8 cellular contexts compared by ENCODE assay signal in the genomic region with DNA sequence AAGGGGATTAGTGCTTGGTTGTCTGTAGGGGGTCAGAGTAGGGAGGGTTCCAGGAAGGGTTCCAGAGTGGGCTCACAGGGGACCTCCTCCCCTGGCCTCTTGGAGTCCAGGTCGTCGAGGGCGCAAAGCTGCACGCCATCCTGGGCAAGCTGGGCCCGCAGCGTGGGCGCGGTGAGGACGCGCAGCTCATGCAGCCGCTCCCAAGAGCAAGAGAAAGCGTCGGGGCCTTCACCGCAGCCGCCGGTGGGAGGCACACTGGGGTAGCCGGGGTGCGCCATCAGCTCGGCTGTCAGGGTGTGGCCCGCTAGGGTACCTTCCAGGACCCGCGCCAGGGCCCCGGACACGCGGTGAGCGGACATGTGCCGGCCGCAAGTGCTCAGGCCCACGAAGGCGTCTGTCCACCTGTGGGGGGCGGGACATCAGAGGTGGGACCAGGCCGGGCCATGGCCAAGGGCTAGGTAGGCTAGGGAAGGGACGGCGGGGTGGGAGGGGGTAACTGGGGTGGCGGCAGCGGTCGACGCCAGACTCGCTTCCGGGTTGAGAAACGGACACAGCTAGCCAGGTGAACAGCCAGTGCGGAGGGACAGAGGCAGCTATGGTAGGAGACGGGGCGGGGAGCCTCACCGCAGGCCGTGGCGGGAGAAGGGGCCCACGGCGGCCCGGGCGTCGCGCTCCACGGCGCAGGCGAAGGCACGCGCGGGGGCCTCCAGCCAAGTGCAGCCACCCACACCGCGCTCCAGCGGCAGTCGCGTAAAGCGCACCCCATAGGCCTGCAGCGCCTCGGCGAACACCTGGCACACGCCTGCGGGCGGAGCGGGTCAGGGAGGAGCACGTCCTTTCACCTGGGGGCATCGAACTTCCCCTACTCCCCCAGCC. TPM values are rescaled to one million over a fixed set of nuclear protein-coding genes. Genes with fewer than 3 reads are reported as not detected.
DNase-seq lines count a peak whose midpoint lies in the region; ATAC-seq, FAIRE-seq and TF ChIP-seq lines count a peak whose summit lies in the region.

No MANE protein-coding gene starts in this region.

- H3K4me1 ChIP-seq in GM12878 (ENCODE audit: control insufficient read depth, insufficient read depth, low read length) (peaks cover 10% of the 10 kb centered on the region; the same call in 1 of the 2 replicates), lung (ENCODE audit: control insufficient read depth in 2 of 2, insufficient read depth in 2 of 2, low read length in 2 of 2) (peaks cover 0 to 8% of the 10 kb centered on the region in 2 donors), uterus (peaks cover 0 to 10% of the 10 kb centered on the region in 2 donors)

- peaks cover 7% of the 10 kb centered on the region for H4K20me1 ChIP-seq in GM12878 (ENCODE audit: control insufficient read depth, insufficient read depth)

- intact Hi-C loops in GM12878 (cut with micrococcal nuclease; ENCODE audit: unreplicated experiment) = no loop called here
- intact Hi-C loops in uterus (cut with DNase I; ENCODE audit: low total_unique reads) = no loop called here

- TF ChIP-seq RAD21 in GM12878 (IDR thresholded peaks at IDR 0.05; ENCODE audit: insufficient read depth, low read depth, low read length) = no peak

- H3K36me3 ChIP-seq in GM12878 (ENCODE audit: control insufficient read depth in 2 of 2, insufficient read depth in 2 of 2, low read length in 1 of 2) = peaks cover 7 to 9% of the 10 kb centered on the region in 2 experiments; a peak in 3 of 4 replicates
- H3K36me3 ChIP-seq in lung (ENCODE audit: control insufficient read depth in 2 of 2, insufficient read depth in 2 of 2, low read length in 2 of 2) = peaks cover 0 to 9% of the 10 kb centered on the region in 2 donors
- H3K36me3 ChIP-seq in uterus = no peaks in the 10 kb centered on the region

- H3K4me3 ChIP-seq in AG10803 (ENCODE audit: low read length) (peak overlapping the region; percentile 85), GM12878 (peak overlapping the region; percentile 98), lung (peak overlapping the region; percentile 93), uterus (peak overlapping the region; percentile 55 to 90)

- peak overlapping the region; percentile 26; the same call in 1 of the 2 replicates for H2AFZ ChIP-seq in GM12878 (ENCODE audit: control insufficient read depth, low read depth, low read length)

- TF ChIP-seq CTCF in AG10803 (conservative IDR thresholded peaks at IDR 0.05; ENCODE audit: low read length) (no peak), GM12878 (IDR thresholded peaks at IDR 0.05 in 2 of 3, conservative IDR thresholded peaks at IDR 0.05 in 1 of 3; ENCODE audit: control insufficient read depth in 2 of 3, extremely low read depth in 1 of 3, insufficient read depth in 1 of 3, low read depth in 3 of 3, low read length in 3 of 3) (no peak), lung (IDR thresholded peaks at IDR 0.05; ENCODE audit: control extremely low read depth, extremely low read depth) (no peak), uterus (IDR thresholded peaks at IDR 0.05) (no peak)

- H3K27me3 ChIP-seq in GM12878 (replicated peaks in 1 of 2; ENCODE audit: control insufficient read depth in 2 of 2, insufficient read depth in 2 of 2, low read length in 1 of 2) (no peaks in the 10 kb centered on the region), lung (ENCODE audit: control insufficient read depth, insufficient read depth) (no peaks in the 10 kb centered on the region), uterus (no peaks in the 10 kb centered on the region)

- H3K9ac ChIP-seq in GM12878 (ENCODE audit: control insufficient read depth, insufficient read depth, low read length) = peak overlapping the region; percentile 93

- RAD21 ChIA-PET in GM12878 (lab: Charles Lee; ENCODE audit: unreplicated experiment) = interaction anchor here (0.7 to 3.8 kb wide), 9 partner anchors 11 to 324 kb away, joined by 3 to 50 read pairs (median 3); a partner anchor contains a TSS

- ATAC-seq in HG02973 (IDR thresholded peaks at IDR 0.05; ENCODE audit: unreplicated experiment) = peak; percentile 21
- peak; percentile 29 for ATAC-seq in GM12878
- ATAC-seq in lung (ENCODE audit: insufficient read depth, low FRiP score) = no peak
- ATAC-seq in GM18868 (IDR thresholded peaks at IDR 0.05; ENCODE audit: unreplicated experiment) = no peak

- CTCF ChIA-PET in GM12878 (lab: Yijun Ruan, JAX) = interaction anchor here (0.6 to 5.9 kb wide), 24 partner anchors 8 to 310 kb away, joined by 3 to 106 read pairs (median 5); a partner anchor contains a TSS

- SMC1A ChIA-PET in GM12878 (lab: Charles Lee; ENCODE audit: uncharacterized antibody, unreplicated experiment) = interaction anchor here (0.7 to 3.1 kb wide), 8 partner anchors 11 to 59 kb away, joined by 3 to 39 read pairs (median 8); a partner anchor contains a TSS

- peaks cover 27% of the 10 kb centered on the region for H3K79me2 ChIP-seq in GM12878 (ENCODE audit: control insufficient read depth, insufficient read depth, low read length)

- DNase-seq in AG10803 (ENCODE audit: low read depth) = no peak
- DNase-seq in GM12878 (ENCODE audit: low read depth, low spot score) = no peak
- DNase-seq in lung (ENCODE audit: low spot score) = no peak
- DNase-seq in uterus = no peak
- no peak for DNase-seq in NCI-H226
- no peak for DNase-seq in NOMO-1 (lab: John Stamatoyannopoulos, UW; ENCODE audit: unreplicated experiment in 2 of 2)

- H3K27ac ChIP-seq in GM12878 (ENCODE audit: control insufficient read depth, insufficient read depth) = peak overlapping the region; percentile 93
- peak overlapping the region in 1 of 2 donors; percentile 55 for H3K27ac ChIP-seq in lung (ENCODE audit: low read depth in 1 of 2, low read length in 1 of 2)
- H3K27ac ChIP-seq in uterus = peak overlapping the region; percentile 52 to 83

- 59% methylated on average over 66 of the region's 74 CpGs for WGBS in GM12878 (ENCODE audit: insufficient coverage, insufficient replicate concordance, low lambda C conversion rate, missing lambda C conversion rate)
- 71 to 73% methylated on average over 74 of the region's 74 CpGs for WGBS in lung, 2 donors

- TF ChIP-seq POLR2A in GM12878 (IDR thresholded peaks at IDR 0.05; ENCODE audit: low read depth, low read length) = no peak
- no peak for TF ChIP-seq POLR2A in uterus (IDR thresholded peaks at IDR 0.05)

- in situ Hi-C loops in GM12878 (cut with MboI) = no loop called here

- H3K9me3 ChIP-seq in GM12878 (replicated peaks; ENCODE audit: control insufficient read depth, insufficient read depth, low read length) (no peaks in the 10 kb centered on the region), lung (ENCODE audit: control insufficient read depth in 2 of 2, insufficient read depth in 1 of 2, low read length in 1 of 2) (no peaks in the 10 kb centered on the region), uterus (no peaks in the 10 kb centered on the region)

- H3K4me2 ChIP-seq in GM12878 (ENCODE audit: control insufficient read depth, insufficient read depth) = peak overlapping the region; percentile 87

- no peak for FAIRE-seq in GM12878 (lab: Jason Lieb, UNC)

- no TSS peak for BruUV-seq in GM12878 (replicated peaks; lab: Mats Ljungman, UMichigan)

- POLR2A ChIA-PET in GM12878 (lab: Charles Lee) = interaction anchor here (0.8 to 3.9 kb wide), 6 partner anchors 11 to 59 kb away, joined by 3 to 42 read pairs (median 4); a partner anchor contains a TSS

- no peak for TF ChIP-seq EP300 in GM12878 (IDR thresholded peaks at IDR 0.05; ENCODE audit: borderline replicate concordance in 1 of 2, control insufficient read depth in 1 of 2, low read depth in 2 of 2, low read length in 2 of 2)

RNA-seq across cellular contexts. Expression of a gene that starts 1.2 kb away (rescaled TPM):
- total RNA-seq in GM12878 (2013; cell fraction: nucleolus; rRNA removed) = 37.4 and 44.8 TPM in 2 replicates
- total RNA-seq in GM12878 (2014; rRNA removed) (64.1 and 75.4 TPM in 2 replicates), GM12878 (2014; rRNA removed; fragmentation: Illumina TruSeq; extraction: Trizol) (10.1 and 12.0 TPM in 2 replicates), GM12878 (2021) (55.7 and 58.4 TPM in 2 replicates), lung (10 to 100 TPM; 11.0 to 26.2 TPM), uterus (10 to 100 TPM; 10.9 to 42.5 (median 16.0) TPM)
- polyA plus RNA-seq in GM12878 (2011; ENCODE audit: low read depth) = 4.8 TPM
- polyA plus RNA-seq in GM12878 (2011; rRNA removed) (6.3 and 18.3 TPM in 2 replicates), GM12878 (2014; fragmentation: Illumina TruSeq; extraction: Trizol) (2.1 and 8.4 TPM in 2 replicates), GM12878 (2014; fragmentation: Nextera tagmentation; extraction: Ambion mirVana) (1 to 10 TPM in 1 of 2 experiments, under 1 TPM in 1; 1.00 to 4.4 TPM), GM12878 (2014; rRNA removed) (72.1 and 83.6 TPM in 2 replicates), GM12878 (2016; fragmentation: Nextera tagmentation; extraction: Ambion mirVana) (10 to 100 TPM; 68.5 to 77.6 TPM), lung (10 to 100 TPM; 36.5 to 41.1 TPM)
- 31.1 and 59.0 TPM in 2 replicates for polyA plus RNA-seq in GM12878 (2011; cell fraction: cytosol; rRNA removed)
- 60.2 and 70.8 TPM in 2 replicates for polyA plus RNA-seq in GM12878 (2011; cell fraction: nucleus; rRNA removed)
- 27.7 and 31.7 TPM in 2 replicates for polyA plus RNA-seq in GM12878 (2012)
- polyA minus RNA-seq in GM12878 (2011; rRNA and poly(A)+ RNA removed) = 5.0 and 15.1 TPM in 2 replicates
- 8.5 and 15.4 TPM in 2 replicates for polyA minus RNA-seq in GM12878 (2011; cell fraction: cytosol; rRNA and poly(A)+ RNA removed)
- polyA minus RNA-seq in GM12878 (2011; cell fraction: nucleus; rRNA and poly(A)+ RNA removed) = 22.6 and 40.6 TPM in 2 replicates

RNA-seq across cellular contexts. Expression of a gene that starts 3.9 kb away (rescaled TPM):
- total RNA-seq in GM12878 (2013; cell fraction: nucleolus; rRNA removed) = 0.32 and 0.69 TPM in 2 replicates
- total RNA-seq in GM12878 (2014; rRNA removed) (0.05 TPM in 1 of 2 replicates, not detected in the other), GM12878 (2014; rRNA removed; fragmentation: Illumina TruSeq; extraction: Trizol) (not detected in 2 replicates), GM12878 (2021) (0.18 and 0.29 TPM in 2 replicates), lung (under 1 TPM; 0.71 to 0.74 TPM), uterus (1 to 10 TPM in 2 of 4 donors, not detected in 2; 1.5 to 3.5 TPM)
- polyA plus RNA-seq in GM12878 (2011; ENCODE audit: low read depth) = not detected
- polyA plus RNA-seq in GM12878 (2011; rRNA removed) (0.04 TPM in 1 of 2 replicates, not detected in the other), GM12878 (2014; fragmentation: Illumina TruSeq; extraction: Trizol) (0.04 TPM in 1 of 2 replicates, not detected in the other), GM12878 (2014; fragmentation: Nextera tagmentation; extraction: Ambion mirVana) (not detected), GM12878 (2014; rRNA removed) (0.04 and 0.32 TPM in 2 replicates), GM12878 (2016; fragmentation: Nextera tagmentation; extraction: Ambion mirVana) (not detected), lung (under 1 TPM; 0.37 to 0.73 TPM)
- polyA plus RNA-seq in GM12878 (2011; cell fraction: cytosol; rRNA removed) = 0.09 and 0.13 TPM in 2 replicates
- 0.39 and 0.50 TPM in 2 replicates for polyA plus RNA-seq in GM12878 (2011; cell fraction: nucleus; rRNA removed)
- 0.06 TPM in 1 of 2 replicates, not detected in the other for polyA plus RNA-seq in GM12878 (2012)
- polyA minus RNA-seq in GM12878 (2011; rRNA and poly(A)+ RNA removed) = 0.10 TPM in 1 of 2 replicates, not detected in the other
- polyA minus RNA-seq in GM12878 (2011; cell fraction: cytosol; rRNA and poly(A)+ RNA removed) = not detected in 2 replicates
- 0.19 and 0.24 TPM in 2 replicates for polyA minus RNA-seq in GM12878 (2011; cell fraction: nucleus; rRNA and poly(A)+ RNA removed)

RNA-seq across cellular contexts. Expression of a gene that starts 13.5 kb away (rescaled TPM):
- 3.6 and 5.4 TPM in 2 replicates for total RNA-seq in GM12878 (2013; cell fraction: nucleolus; rRNA removed)
- total RNA-seq in GM12878 (2014; rRNA removed) (70.2 and 109 TPM in 2 replicates), GM12878 (2014; rRNA removed; fragmentation: Illumina TruSeq; extraction: Trizol) (12.9 and 17.1 TPM in 2 replicates), GM12878 (2021) (81.4 and 90.1 TPM in 2 replicates), lung (100 to 1,000 TPM in 1 of 2 donors, 1 to 10 TPM in 1; 7.3 to 116 TPM), uterus (10 to 100 TPM in 2 of 4 donors, 1 to 10 TPM in 2; 1.8 to 22.4 (median 11.3) TPM)
- 15.5 TPM for polyA plus RNA-seq in GM12878 (2011; ENCODE audit: low read depth)
- polyA plus RNA-seq in GM12878 (2011; rRNA removed) (8.8 and 20.8 TPM in 2 replicates), GM12878 (2014; fragmentation: Illumina TruSeq; extraction: Trizol) (0.33 and 3.9 TPM in 2 replicates), GM12878 (2014; fragmentation: Nextera tagmentation; extraction: Ambion mirVana) (10 to 100 TPM in 1 of 2 experiments, 1 to 10 TPM in 1; 3.0 to 17.8 TPM), GM12878 (2014; rRNA removed) (97.9 and 134 TPM in 2 replicates), GM12878 (2016; fragmentation: Nextera tagmentation; extraction: Ambion mirVana) (100 to 1,000 TPM; 191 to 214 TPM), lung (100 to 1,000 TPM in 1 of 2 donors, 10 to 100 TPM in 1; 40.0 to 200 TPM)
- polyA plus RNA-seq in GM12878 (2011; cell fraction: cytosol; rRNA removed) = 29.8 and 63.0 TPM in 2 replicates
- polyA plus RNA-seq in GM12878 (2011; cell fraction: nucleus; rRNA removed) = 16.4 and 22.6 TPM in 2 replicates
- polyA plus RNA-seq in GM12878 (2012) = 49.9 and 87.0 TPM in 2 replicates
- polyA minus RNA-seq in GM12878 (2011; rRNA and poly(A)+ RNA removed) = 14.3 and 25.4 TPM in 2 replicates
- polyA minus RNA-seq in GM12878 (2011; cell fraction: cytosol; rRNA and poly(A)+ RNA removed) = 12.2 and 12.8 TPM in 2 replicates
- polyA minus RNA-seq in GM12878 (2011; cell fraction: nucleus; rRNA and poly(A)+ RNA removed) = 4.4 and 8.3 TPM in 2 replicates

RNA-seq across cellular contexts. Expression of a gene that starts 37.2 kb away (rescaled TPM):
- 209 and 222 TPM in 2 replicates for total RNA-seq in GM12878 (2013; cell fraction: nucleolus; rRNA removed)
- total RNA-seq in GM12878 (2014; rRNA removed) = 27.5 and 32.3 TPM in 2 replicates
- 27.1 and 29.0 TPM in 2 replicates for total RNA-seq in GM12878 (2014; rRNA removed; fragmentation: Illumina TruSeq; extraction: Trizol)
- total RNA-seq in GM12878 (2021) = 45.1 and 47.3 TPM in 2 replicates
- 15.9 TPM for polyA plus RNA-seq in GM12878 (2011; ENCODE audit: low read depth)
- 32.4 and 57.0 TPM in 2 replicates for polyA plus RNA-seq in GM12878 (2011; rRNA removed)
- polyA plus RNA-seq in GM12878 (2011; cell fraction: cytosol; rRNA removed) = 52.5 and 59.8 TPM in 2 replicates
- polyA plus RNA-seq in GM12878 (2011; cell fraction: nucleus; rRNA removed) = 243 and 264 TPM in 2 replicates
- polyA plus RNA-seq in GM12878 (2012) = 30.2 and 32.0 TPM in 2 replicates
- polyA plus RNA-seq in GM12878 (2014; fragmentation: Illumina TruSeq; extraction: Trizol) = 32.9 and 40.6 TPM in 2 replicates
- 1 to 10 TPM; 3.5 to 5.7 TPM for polyA plus RNA-seq in GM12878 (2014; fragmentation: Nextera tagmentation; extraction: Ambion mirVana)
- 56.8 and 63.5 TPM in 2 replicates for polyA plus RNA-seq in GM12878 (2014; rRNA removed)
- 10 to 100 TPM; 39.4 to 46.7 TPM for polyA plus RNA-seq in GM12878 (2016; fragmentation: Nextera tagmentation; extraction: Ambion mirVana)
- polyA minus RNA-seq in GM12878 (2011; rRNA and poly(A)+ RNA removed) = 58.5 and 59.1 TPM in 2 replicates
- polyA minus RNA-seq in GM12878 (2011; cell fraction: cytosol; rRNA and poly(A)+ RNA removed) = 11.9 and 12.9 TPM in 2 replicates
- polyA minus RNA-seq in GM12878 (2011; cell fraction: nucleus; rRNA and poly(A)+ RNA removed) = 64.8 and 107 TPM in 2 replicates
- total RNA-seq in lung = 10 to 100 TPM; 34.4 to 44.0 TPM
- 10 to 100 TPM; 23.0 to 29.8 TPM for polyA plus RNA-seq in lung
- 10 to 100 TPM in 2 of 4 donors, 1 to 10 TPM in 2; 5.6 to 37.9 (median 15.3) TPM for total RNA-seq in uterus

Comparison
In these comparisons a context has a peak if more than half of its experiments do, and no peak if none do; other contexts are left out.
1. ATAC-seq: peak in HG02973 (single experiment) and GM12878 (single experiment); none in lung (single experiment) and GM18868 (single experiment).
2. Peak in every context shown above with its lines, with median percentiles within 50 percentile points of each other: H3K4me3 ChIP-seq.